8 cellular contexts compared by ENCODE assay signal in genomic region chr2:178413472-178414265, GRCh38. TPM values are rescaled to one million over a fixed set of nuclear protein-coding genes. Genes with fewer than 3 reads are reported as not detected.
DNase-seq lines count a peak whose midpoint lies in the region; ATAC-seq and TF ChIP-seq lines count a peak whose summit lies in the region.

No MANE protein-coding gene starts in this region.

- H3K9me2 ChIP-seq in GM23248 (ENCODE audit: insufficient read depth) (no peaks in the 10 kb centered on the region), Karpas-422 (replicated peaks; ENCODE audit: insufficient read depth, low read length) (no peaks in the 10 kb centered on the region)

- no peaks in the 10 kb centered on the region for H3K79me1 ChIP-seq in neuronal stem cell (ENCODE audit: low read depth, low read length)

- H3K27me3 ChIP-seq in GM23248 (replicated peaks; ENCODE audit: insufficient read depth) (no peaks in the 10 kb centered on the region), Karpas-422 (ENCODE audit: low read length) (no peaks in the 10 kb centered on the region), gastroesophageal sphincter (no peaks in the 10 kb centered on the region), neuronal stem cell (ENCODE audit: control insufficient read depth in 3 of 3, insufficient read depth in 3 of 3, low read depth in 1 of 3, low read length in 3 of 3) (no peaks in the 10 kb centered on the region), subcutaneous abdominal adipose tissue (ENCODE audit: control insufficient read depth in 5 of 5, insufficient read depth in 4 of 5, low read length in 5 of 5) (no peaks in the 10 kb centered on the region)

- peak overlapping the region; percentile 90 for H3K27ac ChIP-seq in GM23248
- H3K27ac ChIP-seq in Karpas-422 (ENCODE audit: low read length), result no peak overlapping the region
- peak overlapping the region; percentile 80 to 93 (median 92) for H3K27ac ChIP-seq in gastroesophageal sphincter
- peak overlapping the region; percentile 70 for H3K27ac ChIP-seq in neuronal stem cell (replicated peaks; ENCODE audit: low read length)
- H3K27ac ChIP-seq in subcutaneous abdominal adipose tissue (ENCODE audit: low read depth, low read length), result peak overlapping the region; percentile 71

- 1% methylated on average over 45 of the region's 45 CpGs for WGBS in GM23248 (ENCODE audit: low coverage in 1 of 2, low lambda C conversion rate in 2 of 2, missing lambda C conversion rate in 2 of 2), 2 experiments
- WGBS in gastroesophageal sphincter (ENCODE audit: low coverage in 1 of 2), 2 donors, result 0% methylated on average over 9 to 24 of the region's 45 CpGs
- no CpG with 5 or more reads among the region's 45 CpGs for WGBS in neuronal stem cell (ENCODE audit: extremely low coverage in 2 of 2, insufficient read length in 2 of 2, insufficient replicate concordance in 1 of 2), 2 donors

- H3K4ac ChIP-seq in neuronal stem cell (ENCODE audit: low read length), result no peak overlapping the region

- H2AFZ ChIP-seq in GM23248 (peak overlapping the region; percentile 96), Karpas-422 (ENCODE audit: low read length) (peak overlapping the region; percentile 82), neuronal stem cell (ENCODE audit: low read length) (peak overlapping the region; percentile 99)

- H2AK5ac ChIP-seq in neuronal stem cell (ENCODE audit: low read depth, low read length), result no peak overlapping the region

- H3K79me2 ChIP-seq in GM23248 (ENCODE audit: insufficient read depth) (peaks cover 7% of the 10 kb centered on the region), Karpas-422 (ENCODE audit: low read length) (no peaks in the 10 kb centered on the region)

- H3K9me3 ChIP-seq in GM23248 (ENCODE audit: low read depth) (no peaks in the 10 kb centered on the region), Karpas-422 (ENCODE audit: low read length) (no peaks in the 10 kb centered on the region), gastroesophageal sphincter (no peaks in the 10 kb centered on the region), neuronal stem cell (replicated peaks in 1 of 2; ENCODE audit: control insufficient read depth in 2 of 2, insufficient read depth in 1 of 2, low read depth in 1 of 2, low read length in 2 of 2) (no peaks in the 10 kb centered on the region), subcutaneous abdominal adipose tissue (ENCODE audit: control insufficient read depth in 5 of 5, low read length in 5 of 5) (no peaks in the 10 kb centered on the region)

- H4K20me1 ChIP-seq in GM23248 (ENCODE audit: insufficient read depth) (no peaks in the 10 kb centered on the region), Karpas-422 (ENCODE audit: insufficient read depth, low read depth, low read length) (no peaks in the 10 kb centered on the region)

- TF ChIP-seq EP300 in gastroesophageal sphincter (IDR thresholded peaks at IDR 0.05), result no peak

- H4K91ac ChIP-seq in neuronal stem cell (ENCODE audit: low read depth, low read length, poor library complexity), result no peak overlapping the region

- H3K23ac ChIP-seq in neuronal stem cell (ENCODE audit: low read depth, low read length, poor library complexity), result peak overlapping the region; percentile 73

- TF ChIP-seq CTCF in gastroesophageal sphincter (IDR thresholded peaks at IDR 0.05), result peak in 3 of 4 experiments; percentile 28 to 36 (median 32)

- H2BK12ac ChIP-seq in neuronal stem cell (ENCODE audit: low read length), result no peak overlapping the region

- in situ Hi-C loops in GM23248 (cut with MboI), result loop anchor here (10.0 kb wide), 1 partner anchor 289 kb away; no protein-coding TSS in a partner anchor

- peak; percentile 84 for ATAC-seq in gastroesophageal sphincter

- no peak for TF ChIP-seq POLR2A in gastroesophageal sphincter (IDR thresholded peaks at IDR 0.05)

- peak overlapping the region; percentile 99 for H3K4me2 ChIP-seq in GM23248 (ENCODE audit: unreplicated experiment)
- H3K4me2 ChIP-seq in Karpas-422 (ENCODE audit: low read depth, low read length, poor library complexity, severe bottlenecking), result peak overlapping the region; percentile 96
- peak overlapping the region; percentile 49 for H3K4me2 ChIP-seq in neuronal stem cell (ENCODE audit: insufficient read depth, low read length, poor library complexity, severe bottlenecking)

- no peak overlapping the region for H3K14ac ChIP-seq in neuronal stem cell (ENCODE audit: low read length)

- H3K4me3 ChIP-seq in GM23248 (peak overlapping the region; percentile 81), Karpas-422 (ENCODE audit: low read length) (peak overlapping the region; percentile 71), gastroesophageal sphincter (peak overlapping the region; percentile 46 to 60), neuronal stem cell (ENCODE audit: low read length in 2 of 2) (peak overlapping the region; percentile 55 to 84), subcutaneous abdominal adipose tissue (ENCODE audit: low read depth in 1 of 5, low read length in 5 of 5) (peak overlapping the region; percentile 59 to 82 (median 73))

- no peak overlapping the region for H2BK15ac ChIP-seq in neuronal stem cell (ENCODE audit: low read length)

- no peak overlapping the region for H4K8ac ChIP-seq in neuronal stem cell (ENCODE audit: low read depth, low read length)

- H2BK120ac ChIP-seq in neuronal stem cell (ENCODE audit: low read depth, low read length), result no peak overlapping the region

- H3K36me3 ChIP-seq in GM23248 (ENCODE audit: low read depth) (no peaks in the 10 kb centered on the region), Karpas-422 (ENCODE audit: insufficient read depth, low read length) (no peaks in the 10 kb centered on the region), gastroesophageal sphincter (no peaks in the 10 kb centered on the region), neuronal stem cell (replicated peaks in 1 of 2; ENCODE audit: control insufficient read depth in 2 of 2, insufficient read depth in 2 of 2, low read length in 2 of 2) (peaks cover 0 to 4% of the 10 kb centered on the region in 2 donors), subcutaneous abdominal adipose tissue (ENCODE audit: control insufficient read depth in 5 of 5, insufficient read depth in 5 of 5, low read length in 5 of 5) (no peaks in the 10 kb centered on the region)

- peaks cover 7% of the 10 kb centered on the region for H3K4me1 ChIP-seq in GM23248 (ENCODE audit: insufficient read depth)
- H3K4me1 ChIP-seq in Karpas-422 (ENCODE audit: low read length), result peaks cover 23% of the 10 kb centered on the region
- H3K4me1 ChIP-seq in gastroesophageal sphincter, result peaks cover 0 to 24% (median 0%) of the 10 kb centered on the region in 3 donors
- peaks cover 0 to 3% of the 10 kb centered on the region in 2 donors for H3K4me1 ChIP-seq in neuronal stem cell (ENCODE audit: control insufficient read depth in 2 of 2, insufficient read depth in 1 of 2, low read depth in 1 of 2, low read length in 2 of 2)
- peaks cover 0 to 21% (median 17%) of the 10 kb centered on the region in 5 donors for H3K4me1 ChIP-seq in subcutaneous abdominal adipose tissue (ENCODE audit: control insufficient read depth in 5 of 5, insufficient read depth in 5 of 5, low read length in 5 of 5)

- peak overlapping the region; percentile 95 for H3K18ac ChIP-seq in neuronal stem cell (ENCODE audit: low read length)

- H2BK5ac ChIP-seq in neuronal stem cell (ENCODE audit: low read length), result no peak overlapping the region

- H3K9ac ChIP-seq in GM23248 (peak overlapping the region; percentile 91), Karpas-422 (ENCODE audit: low read length) (peak overlapping the region; percentile 58), neuronal stem cell (ENCODE audit: low read depth, low read length, poor library complexity) (no peak overlapping the region), subcutaneous abdominal adipose tissue (ENCODE audit: low read length in 5 of 5) (peak overlapping the region; percentile 42 to 95 (median 90))

- peaks cover 8% of the 10 kb centered on the region; the same call in 1 of the 2 replicates for H3F3A ChIP-seq in GM23248 (ENCODE audit: insufficient read depth)

- DNase-seq in EH (ENCODE audit: low read depth) (peak; percentile 74), GM23248 (peak; percentile 89), Karpas-422 (peak; percentile 86), SHP77 treated with DMSO at 0.1 percent for 48 hours (lab: John Stamatoyannopoulos, UW) (peak; percentile 48), neuronal stem cell (ENCODE audit: low spot score) (peak; percentile 69)
- peak; percentile 24 to 59 (median 46) for DNase-seq in activated naive CD4-positive, alpha-beta T cell (lab: John Stamatoyannopoulos, UW)

RNA-seq across cellular contexts. Expression of gene PRKRA, which starts 37.3 kb away (rescaled TPM):
- 48.8 and 50.0 TPM in 2 replicates for total RNA-seq in GM23248 (2014; rRNA removed; shearing (Covaris generic))
- 64.3 and 64.7 TPM in 2 replicates for polyA plus RNA-seq in GM23248 (2016; fragmentation: Nextera tagmentation; extraction: Ambion mirVana)
- 90.5 and 117 TPM in 2 replicates for total RNA-seq in Karpas-422 (2014; rRNA removed; shearing (Covaris generic); ENCODE audit: low replicate concordance)
- 10 to 100 TPM; 72.2 to 89.9 (median 82.4) TPM for total RNA-seq in gastroesophageal sphincter
- polyA plus RNA-seq in neuronal stem cell (2013, experiment 1 of 2), result 93.4 TPM
- 94.0 TPM for polyA plus RNA-seq in neuronal stem cell (2013, experiment 2 of 2)

RNA-seq across cellular contexts. Expression of gene PJVK, which starts 37.5 kb away (rescaled TPM):
- total RNA-seq in GM23248 (2014; rRNA removed; shearing (Covaris generic)), result 0.97 and 1.9 TPM in 2 replicates
- 1.3 and 1.6 TPM in 2 replicates for polyA plus RNA-seq in GM23248 (2016; fragmentation: Nextera tagmentation; extraction: Ambion mirVana)
- 4.7 and 8.9 TPM in 2 replicates for total RNA-seq in Karpas-422 (2014; rRNA removed; shearing (Covaris generic); ENCODE audit: low replicate concordance)
- total RNA-seq in gastroesophageal sphincter, result 1 to 10 TPM; 2.9 to 4.7 (median 3.9) TPM
- 3.0 TPM for polyA plus RNA-seq in neuronal stem cell (2013, experiment 1 of 2)
- polyA plus RNA-seq in neuronal stem cell (2013, experiment 2 of 2), result 2.9 TPM

Comparison
In these comparisons a context has a peak if more than half of its experiments do, and no peak if none do; other contexts are left out.
1. H3K4me2 ChIP-seq: peak in every context shown above with its lines; median percentile 99 in GM23248; 96 in Karpas-422; 49 in neuronal stem cell.